ENCODE assay signal across 8 cellular contexts in the genomic region with DNA sequence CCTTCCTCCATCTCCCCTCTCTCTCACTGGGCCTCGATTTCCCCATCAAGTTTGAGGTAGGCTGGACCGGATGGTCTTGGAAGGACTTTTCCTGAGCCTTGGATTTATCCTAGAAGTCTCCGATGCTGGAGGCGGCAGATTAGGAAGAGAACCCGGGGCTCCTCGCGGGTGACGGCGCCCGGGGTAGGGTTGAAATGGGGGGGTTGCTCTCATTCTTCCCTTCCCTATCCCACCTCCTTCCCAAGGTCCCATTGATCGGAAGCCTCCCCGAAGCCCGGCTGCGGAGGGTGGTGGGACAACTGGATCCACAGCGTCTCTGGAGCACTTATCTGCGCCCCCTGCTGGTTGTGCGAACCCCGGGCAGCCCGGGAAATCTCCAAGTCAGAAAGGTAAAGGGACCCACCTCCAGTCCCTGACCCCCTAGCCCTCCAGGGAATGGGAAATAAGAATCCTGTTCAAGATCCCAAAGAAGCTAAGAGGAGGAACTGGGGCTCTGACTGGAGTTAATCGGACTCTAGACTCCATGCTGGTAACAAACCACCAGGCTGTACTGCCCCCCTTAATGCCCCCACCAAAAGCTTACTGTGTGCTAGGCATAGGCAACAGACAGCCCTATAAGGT. TPM values are rescaled to one million over a fixed set of nuclear protein-coding genes. Genes with fewer than 3 reads are reported as not detected.
DNase-seq lines count a peak whose midpoint lies in the region; ATAC-seq and TF ChIP-seq lines count a peak whose summit lies in the region.

No MANE protein-coding gene starts in this region.

- H3K27ac ChIP-seq in CD4-positive, alpha-beta memory T cell (ENCODE audit: low read depth, low read length), result peak overlapping the region; percentile 88
- H3K27ac ChIP-seq in OCI-LY7 (ENCODE audit: low read depth, low read length, poor library complexity, severe bottlenecking) (peak overlapping the region; percentile 72), stomach (peak overlapping the region; percentile 93 to 96 (median 95))

- TF ChIP-seq CTCF in OCI-LY7 (conservative IDR thresholded peaks at IDR 0.05; ENCODE audit: low read length) (peak; percentile 99), fibroblast of the aortic adventitia (IDR thresholded peaks at IDR 0.05; ENCODE audit: insufficient read depth, low read length) (peak; percentile 95), nephron progenitor cell (IDR thresholded peaks at IDR 0.05) (peak; percentile 91), stomach (IDR thresholded peaks at IDR 0.05) (peak in 5 of 7 experiments; percentile 51 to 90 (median 86))

- H3K4me3 ChIP-seq in CD4-positive, alpha-beta memory T cell (ENCODE audit: low read length in 2 of 2), result peak overlapping the region; percentile 70 to 94
- H3K4me3 ChIP-seq in OCI-LY7 (ENCODE audit: low read depth, low read length, poor library complexity, severe bottlenecking) (peak overlapping the region; percentile 93), fibroblast of the aortic adventitia (ENCODE audit: low read depth, low read length) (peak overlapping the region; percentile 96), stomach (peak overlapping the region; percentile 62 to 88 (median 87))

- H4K20me1 ChIP-seq in OCI-LY7 (ENCODE audit: insufficient read depth, low read length), result peaks cover 5% of the 10 kb centered on the region; the same call in 1 of the 2 replicates

- H3K4me3 Mint-ChIP-seq in CD4-positive, alpha-beta memory T cell, result peak overlapping the region; percentile 90 to 100 (median 94)
- H3K4me3 Mint-ChIP-seq in nephron progenitor cell, result peak overlapping the region; percentile 95

- H3K4me2 ChIP-seq in OCI-LY7 (ENCODE audit: low read length), result peak overlapping the region; percentile 82

- TF ChIP-seq EP300 in stomach (IDR thresholded peaks at IDR 0.05), result no peak

- peak; percentile 63 to 73 (median 66) for DNase-seq in CD4-positive, alpha-beta memory T cell
- DNase-seq in HUDEP-2 (lab: John Stamatoyannopoulos, UW; ENCODE audit: unreplicated experiment in 76 of 76), result peak in 68 of 76 experiments; percentile 8 to 89 (median 64)
- peak; percentile 81 for DNase-seq in OCI-LY7 (ENCODE audit: low spot score)
- DNase-seq in activated T-helper 1 cell treated with anti-CD3 and anti-CD28 coated beads, Interleukin-2, amount 50 U/mL, for 16 hours (ENCODE audit: low read depth in 1 of 2, low spot score in 1 of 2), result peak; percentile 55 to 62
- peak; percentile 68 for DNase-seq in fibroblast of the aortic adventitia (ENCODE audit: low read depth)
- peak; percentile 88 for DNase-seq in nephron progenitor cell
- peak; percentile 86 for DNase-seq in stomach

- no peak for TF ChIP-seq POLR2A in stomach (IDR thresholded peaks at IDR 0.05)

- H2AFZ ChIP-seq in OCI-LY7 (ENCODE audit: low read length), result peak overlapping the region; percentile 44; the same call in 1 of the 2 replicates

- H3K27me3 Mint-ChIP-seq in CD4-positive, alpha-beta memory T cell, result no peaks in the 10 kb centered on the region
- peaks cover 3% of the 10 kb centered on the region for H3K27me3 Mint-ChIP-seq in nephron progenitor cell (ENCODE audit: low read depth, poor library complexity)

- H3K27ac Mint-ChIP-seq in CD4-positive, alpha-beta memory T cell, result peak overlapping the region; percentile 91 to 100 (median 97)
- peak overlapping the region; percentile 85 for H3K27ac Mint-ChIP-seq in nephron progenitor cell

- peaks cover 10 to 30% of the 10 kb centered on the region in 2 donors for H3K36me3 Mint-ChIP-seq in CD4-positive, alpha-beta memory T cell
- peaks cover 37% of the 10 kb centered on the region for H3K36me3 Mint-ChIP-seq in nephron progenitor cell (ENCODE audit: low read depth)

- H3K9me3 Mint-ChIP-seq in CD4-positive, alpha-beta memory T cell, result no peaks in the 10 kb centered on the region
- no peaks in the 10 kb centered on the region for H3K9me3 Mint-ChIP-seq in nephron progenitor cell

- 1 to 3% (median 1%) methylated on average over 15 to 20 of the region's 20 CpGs for WGBS in stomach, 5 donors

- POLR2A ChIA-PET in CD4-positive, alpha-beta memory T cell (lab: Charles Lee; ENCODE audit: partially characterized antibody), result interaction anchor here (0.6 to 3.7 kb wide), 7 partner anchors 10 to 302 kb away, joined by 3 to 60 read pairs (median 9); a partner anchor contains a TSS
- POLR2A ChIA-PET in OCI-LY7 (lab: Charles Lee), result interaction anchor here (0.5 to 2.3 kb wide), 5 partner anchors 14 to 37 kb away, joined by 3 to 16 read pairs (median 4); no protein-coding TSS in a partner anchor

- ATAC-seq in GM19324 (IDR thresholded peaks at IDR 0.05; ENCODE audit: low FRiP score, unreplicated experiment), result no peak

- no peaks in the 10 kb centered on the region for H3K9me3 ChIP-seq in CD4-positive, alpha-beta memory T cell (ENCODE audit: control insufficient read depth in 1 of 2, low read length in 2 of 2)
- H3K9me3 ChIP-seq in OCI-LY7 (ENCODE audit: low read length) (no peaks in the 10 kb centered on the region), stomach (no peaks in the 10 kb centered on the region)

- no peaks in the 10 kb centered on the region for H3K9me2 ChIP-seq in OCI-LY7 (ENCODE audit: insufficient read depth, low read length)

- peaks cover 13% of the 10 kb centered on the region for H3K36me3 ChIP-seq in CD4-positive, alpha-beta memory T cell (ENCODE audit: insufficient read depth, low read length)
- H3K36me3 ChIP-seq in OCI-LY7 (ENCODE audit: insufficient read depth, low read length), result peaks cover 55% of the 10 kb centered on the region
- peaks cover 9 to 37% (median 32%) of the 10 kb centered on the region in 4 donors for H3K36me3 ChIP-seq in stomach

- peaks cover 11 to 35% (median 17%) of the 10 kb centered on the region in 4 donors for H3K4me1 Mint-ChIP-seq in CD4-positive, alpha-beta memory T cell
- H3K4me1 Mint-ChIP-seq in nephron progenitor cell, result peaks cover 23% of the 10 kb centered on the region

- intact Hi-C loops in CD4-positive, alpha-beta memory T cell (cut with micrococcal nuclease), result loop anchor here (2.0 to 10.0 kb wide), 2 partner anchors 78 to 268 kb away; a partner anchor contains a TSS
- intact Hi-C loops in OCI-LY7 (cut with micrococcal nuclease; ENCODE audit: unreplicated experiment) (loop anchor here (5.0 kb wide), 1 partner anchor 79 kb away; no protein-coding TSS in a partner anchor), stomach (cut with DNase I; ENCODE audit: low total_unique reads) (no loop called here)

- no peaks in the 10 kb centered on the region for H3K27me3 ChIP-seq in CD4-positive, alpha-beta memory T cell (ENCODE audit: insufficient read depth, low read length)
- H3K27me3 ChIP-seq in stomach, result no peaks in the 10 kb centered on the region

- TSS peak; percentile 73 for BruUV-seq in OCI-LY7 (replicated peaks; lab: Mats Ljungman, UMichigan)

- peaks cover 40% of the 10 kb centered on the region for H3K79me2 ChIP-seq in OCI-LY7 (ENCODE audit: insufficient read depth, low read depth, low read length)

- peaks cover 17% of the 10 kb centered on the region for H3K4me1 ChIP-seq in CD4-positive, alpha-beta memory T cell (ENCODE audit: insufficient read depth, low read length)
- H3K4me1 ChIP-seq in OCI-LY7 (ENCODE audit: insufficient read depth, low read length, poor library complexity, severe bottlenecking), result peaks cover 23% of the 10 kb centered on the region
- peaks cover 7 to 29% (median 24%) of the 10 kb centered on the region in 4 donors for H3K4me1 ChIP-seq in stomach

- CTCF ChIA-PET in CD4-positive, alpha-beta memory T cell (lab: Charles Lee; ENCODE audit: partially characterized antibody), result interaction anchor here (0.5 to 7.8 kb wide), 16 partner anchors 9 to 215 kb away, joined by 3 to 110 read pairs (median 6); a partner anchor contains a TSS
- CTCF ChIA-PET in OCI-LY7 (lab: Charles Lee; ENCODE audit: unreplicated experiment), result interaction anchor here (0.6 to 1.3 kb wide), 4 partner anchors 23 to 37 kb away, joined by 3 to 5 read pairs (median 4); a partner anchor contains a TSS

RNA-seq across cellular contexts. Expression of a gene that starts 0.8 kb away (rescaled TPM):
- 10 to 100 TPM; 10.8 to 11.4 TPM for total RNA-seq in CD4-positive, alpha-beta memory T cell
- 1 to 10 TPM in 1 of 2 donors, under 1 TPM in 1; 0.94 to 1.5 TPM for polyA plus RNA-seq in CD4-positive, alpha-beta memory T cell
- 15.7 and 24.8 TPM in 2 replicates for total RNA-seq in OCI-LY7 (2014; rRNA removed; shearing (Covaris generic))
- total RNA-seq in OCI-LY7 (2022) (25.1 and 26.3 TPM in 2 replicates), fibroblast of the aortic adventitia (ENCODE audit: low replicate concordance) (3.3 and 8.0 TPM in 2 replicates), stomach (10 to 100 TPM in 2 of 5 donors, 1 to 10 TPM in 3; 5.8 to 33.6 (median 7.6) TPM)
- 1 to 10 TPM; 1.7 to 7.0 (median 4.2) TPM for polyA plus RNA-seq in stomach

RNA-seq across cellular contexts. Expression of a gene that starts 1.5 kb away (rescaled TPM):
- total RNA-seq in CD4-positive, alpha-beta memory T cell, result 100 to 1,000 TPM; 380 to 406 TPM
- 1,000 to 10,000 TPM in 1 of 2 donors, 100 to 1,000 TPM in 1; 956 to 1,238 TPM for polyA plus RNA-seq in CD4-positive, alpha-beta memory T cell
- total RNA-seq in OCI-LY7 (2014; rRNA removed; shearing (Covaris generic)), result 774 and 848 TPM in 2 replicates
- total RNA-seq in OCI-LY7 (2022) (518 and 523 TPM in 2 replicates), fibroblast of the aortic adventitia (ENCODE audit: low replicate concordance) (303 and 325 TPM in 2 replicates), stomach (100 to 1,000 TPM in 3 of 5 donors, 10 to 100 TPM in 2; 79.9 to 217 (median 127) TPM)
- 100 to 1,000 TPM; 378 to 511 (median 467) TPM for polyA plus RNA-seq in stomach

RNA-seq across cellular contexts. Expression of a gene that starts 25.3 kb away (rescaled TPM):
- 1 to 10 TPM; 6.1 to 6.4 TPM for total RNA-seq in CD4-positive, alpha-beta memory T cell
- polyA plus RNA-seq in CD4-positive, alpha-beta memory T cell, result under 1 TPM in 1 of 2 donors, not detected in 1; 0.12 TPM
- total RNA-seq in OCI-LY7 (2014; rRNA removed; shearing (Covaris generic)), result 6.6 and 7.9 TPM in 2 replicates
- 23.3 and 24.6 TPM in 2 replicates for total RNA-seq in OCI-LY7 (2022)
- 0.57 TPM in 1 of 2 replicates, not detected in the other for total RNA-seq in fibroblast of the aortic adventitia (ENCODE audit: low replicate concordance)
- 10 to 100 TPM in 3 of 5 donors, 1 to 10 TPM in 2; 5.1 to 44.9 (median 11.9) TPM for total RNA-seq in stomach
- polyA plus RNA-seq in stomach, result 1 to 10 TPM; 1.9 to 2.4 (median 2.1) TPM

RNA-seq across cellular contexts. Expression of a gene that starts 37.4 kb away (rescaled TPM):
- 10 to 100 TPM; 33.1 to 37.3 TPM for total RNA-seq in CD4-positive, alpha-beta memory T cell
- polyA plus RNA-seq in CD4-positive, alpha-beta memory T cell, result 10 to 100 TPM in 1 of 2 donors, 1 to 10 TPM in 1; 3.7 to 17.2 TPM
- total RNA-seq in OCI-LY7 (2014; rRNA removed; shearing (Covaris generic)), result 23.9 and 27.5 TPM in 2 replicates
- total RNA-seq in OCI-LY7 (2022) (31.7 and 32.2 TPM in 2 replicates), fibroblast of the aortic adventitia (ENCODE audit: low replicate concordance) (6.6 and 6.8 TPM in 2 replicates), stomach (10 to 100 TPM in 3 of 5 donors, 1 to 10 TPM in 2; 4.0 to 61.7 (median 12.3) TPM)
- 10 to 100 TPM in 1 of 3 donors, 1 to 10 TPM in 2; 6.3 to 10.1 (median 7.9) TPM for polyA plus RNA-seq in stomach

RNA-seq across cellular contexts. Expression of a gene that starts 40.0 kb away (rescaled TPM):
- not detected for total RNA-seq in CD4-positive, alpha-beta memory T cell
- polyA plus RNA-seq in CD4-positive, alpha-beta memory T cell, result not detected
- total RNA-seq in OCI-LY7 (2014; rRNA removed; shearing (Covaris generic)), result not detected in 2 replicates
- total RNA-seq in OCI-LY7 (2022), result not detected in 2 replicates
- not detected in 2 replicates for total RNA-seq in fibroblast of the aortic adventitia (ENCODE audit: low replicate concordance)
- total RNA-seq in stomach, result not detected
- not detected for polyA plus RNA-seq in stomach
